ENCODE assay signal across 23 cellular contexts in the genomic region with DNA sequence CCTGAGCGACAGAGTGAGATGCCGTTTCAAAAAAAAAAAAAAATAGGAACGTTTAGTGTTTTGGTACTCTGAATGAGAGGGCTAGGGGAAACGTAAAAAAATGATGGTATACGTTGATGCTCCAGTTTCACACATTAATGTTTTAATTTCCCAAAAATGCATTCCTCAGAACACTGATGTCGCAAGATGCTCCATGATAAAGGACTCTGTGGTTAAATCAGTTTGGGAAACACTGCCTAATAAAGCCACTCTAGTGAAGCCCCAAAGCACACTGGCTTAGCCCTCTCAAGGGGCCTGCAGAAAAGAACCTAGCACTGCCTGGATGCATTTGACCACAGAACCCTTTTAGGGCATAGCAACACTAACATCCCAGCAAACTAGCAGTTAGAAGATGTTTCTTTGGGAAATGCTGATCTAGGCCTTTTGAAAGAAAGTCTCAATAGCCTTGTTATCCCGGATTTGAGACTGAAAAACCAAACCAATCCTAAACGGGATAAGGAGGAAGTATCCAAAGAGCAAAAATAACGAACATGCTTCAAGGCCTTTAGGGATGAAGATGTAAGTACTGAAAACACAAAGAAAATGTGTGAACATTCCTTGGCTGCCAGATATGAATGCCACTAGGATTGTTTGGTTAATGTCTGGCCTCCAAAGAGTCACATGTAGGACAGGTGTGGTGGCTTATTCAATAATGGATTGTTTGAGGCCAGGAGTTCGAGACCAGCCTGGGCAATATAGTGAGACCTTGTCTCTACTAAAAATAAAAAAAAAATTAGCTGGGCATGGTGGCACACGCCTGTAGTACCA. TPM values are rescaled to one million over a fixed set of nuclear protein-coding genes. Genes with fewer than 3 reads are reported as not detected.
DNase-seq lines count a peak whose midpoint lies in the region; ATAC-seq and TF ChIP-seq lines count a peak whose summit lies in the region.
"Had no signal": no experiment of that assay in that cellular context is flagged by ENCODE, and none has a peak within 500 bp of the region (broad histone marks: within the 10 kb centered on the region; RNA-seq: fewer than 3 reads in every experiment).

No MANE protein-coding gene starts in this region.

- H3K36me3 Mint-ChIP-seq in MCF 10A (ENCODE audit: insufficient read depth, unreplicated experiment) = peaks cover 47% of the 10 kb centered on the region
- no peaks in the 10 kb centered on the region for H3K36me3 Mint-ChIP-seq in chondrocyte (ENCODE audit: low read depth)
- peaks cover 5% of the 10 kb centered on the region for H3K36me3 Mint-ChIP-seq in progenitor cell of endocrine pancreas (ENCODE audit: insufficient read depth)
- H3K36me3 Mint-ChIP-seq: CD4-positive, CD25-positive, alpha-beta regulatory T cell had no signal

- H3K27me3 Mint-ChIP-seq in MCF 10A (ENCODE audit: insufficient read depth, unreplicated experiment) (no peaks in the 10 kb centered on the region), chondrocyte (ENCODE audit: low read depth) (no peaks in the 10 kb centered on the region), progenitor cell of endocrine pancreas (no peaks in the 10 kb centered on the region)
- H3K27me3 Mint-ChIP-seq: CD4-positive, CD25-positive, alpha-beta regulatory T cell had no signal

- no peaks in the 10 kb centered on the region for H4K20me1 ChIP-seq in mammary epithelial cell (ENCODE audit: insufficient read depth, low read length)

- TF ChIP-seq EP300 in Ishikawa (IDR thresholded peaks at IDR 0.05; ENCODE audit: borderline replicate concordance) = no peak

- no peak for TF ChIP-seq RAD21 in Ishikawa (IDR thresholded peaks at IDR 0.05; ENCODE audit: low read depth)

- 69% methylated on average over 11 of the region's 11 CpGs for WGBS in mammary epithelial cell (ENCODE audit: low coverage, missing lambda C conversion rate)

- no peak overlapping the region for H3K4me3 Mint-ChIP-seq in MCF 10A (ENCODE audit: unreplicated experiment)
- no peak overlapping the region for H3K4me3 Mint-ChIP-seq in chondrocyte (ENCODE audit: unreplicated experiment)
- H3K4me3 Mint-ChIP-seq in progenitor cell of endocrine pancreas (ENCODE audit: low read depth) = no peak overlapping the region
- H3K4me3 Mint-ChIP-seq: B cell; CD4-positive, CD25-positive, alpha-beta regulatory T cell; GM23338 had no signal

- H3K9me3 ChIP-seq in mammary epithelial cell (replicated peaks; ENCODE audit: insufficient read depth, low read length) = no peaks in the 10 kb centered on the region
- H3K9me3 ChIP-seq: SJSA1 had no signal

- H3K27ac ChIP-seq in mammary epithelial cell (ENCODE audit: insufficient read depth, low read depth, low read length) = no peak overlapping the region
- H3K27ac ChIP-seq: 22Rv1, SJSA1 had no signal

- no peak for ATAC-seq in HG02870 (IDR thresholded peaks at IDR 0.05; ENCODE audit: unreplicated experiment)
- ATAC-seq: GM23338, Right ventricle myocardium inferior had no signal

- H3K9ac ChIP-seq in mammary epithelial cell (ENCODE audit: insufficient read depth, low read length) = no peak overlapping the region

- DNase-seq in MCF 10A (ENCODE audit: unreplicated experiment) (no peak), mammary epithelial cell (no peak), chondrocyte (ENCODE audit: low spot score) (no peak), progenitor cell of endocrine pancreas (ENCODE audit: low spot score, unreplicated experiment) (no peak), NCI-H2107 (lab: John Stamatoyannopoulos, UW) (no peak), activated gamma-delta T cell treated with Interleukin-2 at 50 U/mL for 16 hours (no peak)
- DNase-seq: CD4-positive, CD25-positive, alpha-beta regulatory T cell; DMS79 treated with DMSO at 0.1 percent for 48 hours; KBM-7; MV-4-11; NCI-H1417; NCI-H1694 treated with DMSO at 0.1 percent for 48 hours; NCI-H2081 treated with DMSO at 0.1 percent for 48 hours; NCI-H446; NCI-H526; OCI-M1 had no signal

- CTCF ChIA-PET in MCF 10A (lab: Yijun Ruan, JAX) = no interaction called here
- CTCF ChIA-PET in mammary epithelial cell (lab: Charles Lee; ENCODE audit: low non-redundant PET) = no interaction called here

- intact Hi-C loops in MCF 10A (cut with micrococcal nuclease) = no loop called here
- intact Hi-C loops in mammary epithelial cell (cut with micrococcal nuclease) = no loop called here

- BruUV-seq in MCF 10A (replicated peaks; lab: Mats Ljungman, UMichigan) (no TSS peak), mammary epithelial cell (replicated peaks; lab: Mats Ljungman, UMichigan) (no TSS peak)

- in situ Hi-C loops in mammary epithelial cell (cut with MboI; ENCODE audit: low sequenced_read_pairs in 2 of 2) = no loop called here

- dilution Hi-C loops in mammary epithelial cell (cut with HindIII; ENCODE audit: low sequenced_read_pairs) = no loop called here

- H3K4me1 Mint-ChIP-seq in MCF 10A (ENCODE audit: insufficient read depth, unreplicated experiment) (peaks cover 37% of the 10 kb centered on the region), chondrocyte (ENCODE audit: low read depth) (peaks cover 28% of the 10 kb centered on the region), progenitor cell of endocrine pancreas (ENCODE audit: low read depth) (peaks cover 33% of the 10 kb centered on the region)
- H3K4me1 Mint-ChIP-seq: B cell; CD4-positive, CD25-positive, alpha-beta regulatory T cell had no signal

- no peaks in the 10 kb centered on the region for H3K9me3 Mint-ChIP-seq in MCF 10A (ENCODE audit: unreplicated experiment)
- no peaks in the 10 kb centered on the region for H3K9me3 Mint-ChIP-seq in chondrocyte (ENCODE audit: low read depth)
- no peaks in the 10 kb centered on the region for H3K9me3 Mint-ChIP-seq in progenitor cell of endocrine pancreas (ENCODE audit: low read depth)
- H3K9me3 Mint-ChIP-seq: GM23338 had no signal

- H3K27me3 ChIP-seq in mammary epithelial cell (ENCODE audit: insufficient read depth, low read length) = no peaks in the 10 kb centered on the region
- H3K27me3 ChIP-seq: SJSA1 had no signal

- peaks cover 97% of the 10 kb centered on the region for H3K79me2 ChIP-seq in mammary epithelial cell (ENCODE audit: insufficient read depth, low read length)

- peak overlapping the region; percentile 67 for H3K27ac Mint-ChIP-seq in MCF 10A (ENCODE audit: low read depth, unreplicated experiment)
- H3K27ac Mint-ChIP-seq in chondrocyte (ENCODE audit: unreplicated experiment) = peak overlapping the region; percentile 2
- peak overlapping the region; percentile 45 for H3K27ac Mint-ChIP-seq in progenitor cell of endocrine pancreas
- H3K27ac Mint-ChIP-seq: B cell; CD4-positive, CD25-positive, alpha-beta regulatory T cell; GM23338 had no signal

- H2AFZ ChIP-seq in mammary epithelial cell (ENCODE audit: low read depth, low read length) = no peak overlapping the region
- H2AFZ ChIP-seq: GM23338 had no signal

- no peak overlapping the region for H3K4me3 ChIP-seq in mammary epithelial cell (replicated peaks in 1 of 3; ENCODE audit: insufficient read depth in 1 of 3, low read depth in 2 of 3, low read length in 3 of 3)
- H3K4me3 ChIP-seq: GM23338, SJSA1 had no signal

- H3K36me3 ChIP-seq in mammary epithelial cell (ENCODE audit: insufficient read depth, low read length) = no peaks in the 10 kb centered on the region

- POLR2A ChIA-PET in MCF 10A (lab: Yijun Ruan, JAX) = no interaction called here

- TF ChIP-seq CTCF in MCF 10A (IDR thresholded peaks at IDR 0.05; ENCODE audit: unreplicated experiment) = no peak
- TF ChIP-seq CTCF in mammary epithelial cell (conservative IDR thresholded peaks at IDR 0.05 in 1 of 2, IDR thresholded peaks at IDR 0.05 in 1 of 2; ENCODE audit: extremely low read depth in 1 of 2, insufficient read depth in 1 of 2, low read depth in 1 of 2, low read length in 2 of 2) = no peak
- no peak for TF ChIP-seq CTCF in chondrocyte (IDR thresholded peaks at IDR 0.05)
- TF ChIP-seq CTCF in progenitor cell of endocrine pancreas (IDR thresholded peaks at IDR 0.05; ENCODE audit: unreplicated experiment) = no peak

- H3K4me2 ChIP-seq in mammary epithelial cell (ENCODE audit: insufficient read depth, low read depth, low read length) = no peak overlapping the region
- H3K4me2 ChIP-seq: GM23338 had no signal

- peaks cover 15% of the 10 kb centered on the region for H3K4me1 ChIP-seq in mammary epithelial cell (ENCODE audit: insufficient read depth, low read length)

TF ChIP-seq in Ishikawa, 13 proteins besides CTCF, POLR2A, EP300 and RAD21:
- TF ChIP-seq FOXM1 (IDR thresholded peaks at IDR 0.05; ENCODE audit: borderline replicate concordance, low read depth) = no peak
- TF ChIP-seq NFIC (IDR thresholded peaks at IDR 0.05) = no peak
- no peak for TF ChIP-seq TCF12 (IDR thresholded peaks at IDR 0.05; ENCODE audit: low read depth)
- TF ChIP-seq, protein P1, sequence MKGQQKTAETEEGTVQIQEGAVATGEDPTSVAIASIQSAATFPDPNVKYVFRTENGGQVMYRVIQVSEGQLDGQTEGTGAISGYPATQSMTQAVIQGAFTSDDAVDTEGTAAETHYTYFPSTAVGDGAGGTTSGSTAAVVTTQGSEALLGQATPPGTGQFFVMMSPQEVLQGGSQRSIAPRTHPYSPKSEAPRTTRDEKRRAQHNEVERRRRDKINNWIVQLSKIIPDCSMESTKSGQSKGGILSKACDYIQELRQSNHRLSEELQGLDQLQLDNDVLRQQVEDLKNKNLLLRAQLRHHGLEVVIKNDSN (IDR thresholded peaks at IDR 0.05) = no peak
- no peak for TF ChIP-seq YY1 (IDR thresholded peaks at IDR 0.05; ENCODE audit: low read depth)
- TF ChIP-seq CEBPB (IDR thresholded peaks at IDR 0.05) = peak; percentile 30; the same call in 1 of the 2 replicates
- TF ChIP-seq ZBTB7A (IDR thresholded peaks at IDR 0.05; ENCODE audit: low read depth) = no peak

RNA-seq across cellular contexts. Expression of a gene that starts 11.1 kb away (rescaled TPM):
- total RNA-seq in MCF 10A (2022) (126 and 127 TPM in 2 replicates), mammary epithelial cell (10 to 100 TPM; 40.8 to 76.5 TPM), chondrocyte (60.5 to 71.1 TPM (median 62.1 TPM) in 3 replicates), progenitor cell of endocrine pancreas (132 and 149 TPM in 2 replicates)
- 31.5 TPM for polyA plus RNA-seq in mammary epithelial cell
- polyA minus RNA-seq in mammary epithelial cell = 142 TPM

Comparison
In these comparisons a context has a peak if more than half of its experiments do, and no peak if none do; other contexts are left out.
1. H3K27ac Mint-ChIP-seq: peak in every context shown above with its lines; median percentile 67 in MCF 10A; 45 in progenitor cell of endocrine pancreas; 2 in chondrocyte.